Comparison of ENCODE assay signal across 1 cellular context in the genomic region with DNA sequence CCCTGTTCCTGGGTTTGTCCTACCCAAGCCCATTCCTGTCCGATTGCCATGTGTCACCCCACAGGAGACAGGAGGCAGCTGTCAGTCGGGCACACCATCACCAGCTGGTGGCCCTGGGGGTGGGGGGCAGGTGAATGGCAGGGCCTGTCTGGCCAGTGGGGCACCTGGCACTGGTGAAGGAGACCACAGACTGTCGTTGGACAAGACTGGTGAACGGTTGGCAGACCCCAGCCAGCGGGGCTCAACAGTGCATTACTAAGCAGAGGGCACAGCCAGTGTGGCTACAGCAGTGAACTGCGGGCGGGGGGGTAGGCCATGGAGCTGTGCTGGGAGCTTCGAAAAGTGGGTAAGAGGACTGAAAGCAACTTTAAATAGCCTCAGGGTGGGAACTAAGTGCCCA.
TF ChIP-seq lines count a peak whose summit lies in the region.

No MANE protein-coding gene starts in this region.

TF ChIP-seq in HepG2, 621 proteins besides CTCF, POLR2A, EP300 and RAD21:
- TF ChIP-seq ZFY (CRISPR knock-in tag; IDR thresholded peaks at IDR 0.05), result peak; percentile 21; the same call in 1 of the 2 replicates
- no peak for TF ChIP-seq WIZ (CRISPR knock-in tag; IDR thresholded peaks at IDR 0.05)
- TF ChIP-seq, protein P1, sequence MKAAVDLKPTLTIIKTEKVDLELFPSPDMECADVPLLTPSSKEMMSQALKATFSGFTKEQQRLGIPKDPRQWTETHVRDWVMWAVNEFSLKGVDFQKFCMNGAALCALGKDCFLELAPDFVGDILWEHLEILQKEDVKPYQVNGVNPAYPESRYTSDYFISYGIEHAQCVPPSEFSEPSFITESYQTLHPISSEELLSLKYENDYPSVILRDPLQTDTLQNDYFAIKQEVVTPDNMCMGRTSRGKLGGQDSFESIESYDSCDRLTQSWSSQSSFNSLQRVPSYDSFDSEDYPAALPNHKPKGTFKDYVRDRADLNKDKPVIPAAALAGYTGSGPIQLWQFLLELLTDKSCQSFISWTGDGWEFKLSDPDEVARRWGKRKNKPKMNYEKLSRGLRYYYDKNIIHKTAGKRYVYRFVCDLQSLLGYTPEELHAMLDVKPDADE (CRISPR knock-in tag; IDR thresholded peaks at IDR 0.05), result 0 out of 2 replicates have a peak, but pooled peaks have one; percentile 38
- TF ChIP-seq HNRNPL (IDR thresholded peaks at IDR 0.05; ENCODE audit: low read depth, low read length), result 0 out of 2 replicates have a peak, but pooled peaks have one; percentile 48
- no peak for TF ChIP-seq ZNF782 (CRISPR knock-in tag; IDR thresholded peaks at IDR 0.05; ENCODE audit: borderline replicate concordance)
- TF ChIP-seq, protein P2, sequence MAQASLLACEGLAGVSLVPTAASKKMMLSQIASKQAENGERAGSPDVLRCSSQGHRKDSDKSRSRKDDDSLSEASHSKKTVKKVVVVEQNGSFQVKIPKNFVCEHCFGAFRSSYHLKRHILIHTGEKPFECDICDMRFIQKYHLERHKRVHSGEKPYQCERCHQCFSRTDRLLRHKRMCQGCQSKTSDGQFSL (CRISPR knock-in tag; IDR thresholded peaks at IDR 0.05), result peak; percentile 75
- TF ChIP-seq U2AF2 (IDR thresholded peaks at IDR 0.05; ENCODE audit: low read depth, low read length), result no peak
